1 cellular context compared by ENCODE assay signal in the genomic region with DNA sequence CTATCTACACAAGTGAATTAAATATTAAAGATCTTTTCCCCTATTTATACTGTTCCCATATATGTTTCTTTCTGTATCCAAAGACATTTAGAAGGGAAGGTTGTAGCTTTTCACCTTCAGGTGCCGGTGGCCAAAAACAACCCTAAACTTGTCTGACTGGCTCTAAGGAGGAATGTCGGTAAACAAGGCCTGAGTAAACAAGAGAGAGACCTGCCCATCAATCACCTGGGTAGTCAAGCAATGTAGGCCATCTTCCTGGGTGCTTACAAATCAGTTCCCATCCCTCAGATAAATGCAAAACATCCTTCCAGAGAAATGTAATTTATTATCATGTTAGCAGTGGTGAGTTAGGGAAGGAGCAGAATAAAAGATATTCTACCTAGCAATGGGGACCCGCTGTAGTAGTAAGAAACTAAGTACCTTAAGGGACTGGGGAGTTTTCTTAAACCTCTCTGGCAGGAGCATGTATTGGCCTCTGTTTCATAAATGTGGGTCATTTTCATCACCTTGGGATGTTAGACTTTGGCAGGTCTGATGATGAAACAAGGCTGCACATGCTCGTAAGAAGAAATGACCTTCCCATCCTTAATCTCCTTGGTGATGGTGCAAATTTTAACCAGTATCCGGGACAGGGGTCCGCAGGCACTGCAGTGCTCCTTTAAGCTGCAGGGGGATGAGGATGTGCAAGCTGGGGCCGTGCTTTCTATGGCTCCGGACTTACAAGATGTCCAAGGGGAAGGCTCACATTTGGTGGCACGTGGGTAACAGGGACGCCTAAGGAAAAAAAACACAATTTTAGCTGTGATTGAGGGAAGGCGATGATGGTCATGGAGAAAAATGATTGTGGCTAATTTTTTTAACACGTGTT.
TF ChIP-seq lines count a peak whose summit lies in the region.

No MANE protein-coding gene starts in this region.

TF ChIP-seq in HepG2, 621 proteins besides CTCF, POLR2A, EP300 and RAD21 (continued from another document and continues in another):
- TF ChIP-seq, protein P1, sequence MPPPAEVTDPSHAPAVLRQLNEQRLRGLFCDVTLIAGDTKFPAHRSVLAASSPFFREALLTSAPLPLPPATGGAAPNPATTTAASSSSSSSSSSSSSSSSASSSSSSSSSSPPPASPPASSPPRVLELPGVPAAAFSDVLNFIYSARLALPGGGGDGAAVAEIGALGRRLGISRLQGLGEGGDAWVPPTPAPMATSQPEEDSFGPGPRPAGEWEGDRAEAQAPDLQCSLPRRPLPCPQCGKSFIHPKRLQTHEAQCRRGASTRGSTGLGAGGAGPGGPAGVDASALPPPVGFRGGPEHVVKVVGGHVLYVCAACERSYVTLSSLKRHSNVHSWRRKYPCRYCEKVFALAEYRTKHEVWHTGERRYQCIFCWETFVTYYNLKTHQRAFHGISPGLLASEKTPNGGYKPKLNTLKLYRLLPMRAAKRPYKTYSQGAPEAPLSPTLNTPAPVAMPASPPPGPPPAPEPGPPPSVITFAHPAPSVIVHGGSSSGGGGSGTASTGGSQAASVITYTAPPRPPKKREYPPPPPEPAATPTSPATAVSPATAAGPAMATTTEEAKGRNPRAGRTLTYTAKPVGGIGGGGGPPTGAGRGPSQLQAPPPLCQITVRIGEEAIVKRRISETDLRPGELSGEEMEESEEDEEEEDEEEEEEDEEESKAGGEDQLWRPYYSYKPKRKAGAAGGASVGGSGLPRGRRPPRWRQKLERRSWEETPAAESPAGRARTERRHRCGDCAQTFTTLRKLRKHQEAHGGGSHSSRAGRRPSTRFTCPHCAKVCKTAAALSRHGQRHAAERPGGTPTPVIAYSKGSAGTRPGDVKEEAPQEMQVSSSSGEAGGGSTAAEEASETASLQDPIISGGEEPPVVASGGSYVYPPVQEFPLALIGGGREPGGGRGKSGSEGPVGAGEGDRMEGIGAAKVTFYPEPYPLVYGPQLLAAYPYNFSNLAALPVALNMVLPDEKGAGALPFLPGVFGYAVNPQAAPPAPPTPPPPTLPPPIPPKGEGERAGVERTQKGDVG (CRISPR knock-in tag; IDR thresholded peaks at IDR 0.05; ENCODE audit: borderline replicate concordance): no peak
- no peak for TF ChIP-seq HIVEP1 (CRISPR knock-in tag; IDR thresholded peaks at IDR 0.05)
- TF ChIP-seq, protein P2, sequence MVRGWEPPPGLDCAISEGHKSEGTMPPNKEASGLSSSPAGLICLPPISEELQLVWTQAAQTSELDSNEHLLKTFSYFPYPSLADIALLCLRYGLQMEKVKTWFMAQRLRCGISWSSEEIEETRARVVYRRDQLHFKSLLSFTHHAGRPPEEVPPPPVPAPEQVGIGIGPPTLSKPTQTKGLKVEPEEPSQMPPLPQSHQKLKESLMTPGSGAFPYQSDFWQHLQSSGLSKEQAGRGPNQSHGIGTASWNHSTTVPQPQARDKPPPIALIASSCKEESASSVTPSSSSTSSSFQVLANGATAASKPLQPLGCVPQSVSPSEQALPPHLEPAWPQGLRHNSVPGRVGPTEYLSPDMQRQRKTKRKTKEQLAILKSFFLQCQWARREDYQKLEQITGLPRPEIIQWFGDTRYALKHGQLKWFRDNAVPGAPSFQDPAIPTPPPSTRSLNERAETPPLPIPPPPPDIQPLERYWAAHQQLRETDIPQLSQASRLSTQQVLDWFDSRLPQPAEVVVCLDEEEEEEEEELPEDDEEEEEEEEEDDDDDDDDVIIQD (CRISPR knock-in tag; IDR thresholded peaks at IDR 0.05; ENCODE audit: low read depth): peak; percentile 90
- TF ChIP-seq MATR3 (CRISPR knock-in tag; IDR thresholded peaks at IDR 0.05): no peak
- 0 out of 2 replicates have a peak, but pooled peaks have one; percentile 19 for TF ChIP-seq HHEX (CRISPR knock-in tag; IDR thresholded peaks at IDR 0.05)
- TF ChIP-seq RBAK (CRISPR knock-in tag; IDR thresholded peaks at IDR 0.05): no peak
- peak; percentile 92 for TF ChIP-seq RXRB (CRISPR knock-in tag; IDR thresholded peaks at IDR 0.05; ENCODE audit: borderline replicate concordance)
- TF ChIP-seq HNF4A (CRISPR knock-in tag; IDR thresholded peaks at IDR 0.05): peak; percentile 48
- TF ChIP-seq ZNF546 (CRISPR knock-in tag; conservative IDR thresholded peaks at IDR 0.05): no peak
- TF ChIP-seq XBP1 (CRISPR knock-in tag; IDR thresholded peaks at IDR 0.05): no peak
- no peak for TF ChIP-seq CREB1 (IDR thresholded peaks at IDR 0.05)
- 0 out of 2 replicates have a peak, but pooled peaks have one; percentile 29 for TF ChIP-seq CREB1 (CRISPR knock-in tag; IDR thresholded peaks at IDR 0.05)
- TF ChIP-seq, protein P3, sequence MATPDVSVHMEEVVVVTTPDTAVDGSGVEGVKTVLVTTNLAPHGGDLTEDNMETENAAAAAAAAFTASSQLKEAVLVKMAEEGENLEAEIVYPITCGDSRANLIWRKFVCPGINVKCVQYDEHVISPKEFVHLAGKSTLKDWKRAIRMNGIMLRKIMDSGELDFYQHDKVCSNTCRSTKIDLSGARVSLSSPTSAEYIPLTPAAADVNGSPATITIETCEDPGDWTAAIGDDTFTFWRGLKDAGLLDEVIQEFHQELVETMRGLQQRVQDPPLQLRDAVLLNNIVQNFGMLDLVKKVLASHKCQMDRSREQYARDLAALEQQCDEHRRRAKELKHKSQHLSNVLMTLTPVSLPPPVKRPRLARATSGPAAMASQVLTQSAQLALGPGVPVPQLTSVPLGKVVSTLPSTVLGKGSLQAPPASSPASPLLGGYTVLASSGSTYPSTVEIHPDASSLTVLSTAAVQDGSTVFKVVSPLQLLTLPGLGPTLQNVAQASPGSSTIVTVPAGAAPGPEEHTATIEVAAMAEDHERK (CRISPR knock-in tag; IDR thresholded peaks at IDR 0.05; ENCODE audit: low read depth): no peak
- TF ChIP-seq ZNF143 (CRISPR knock-in tag; IDR thresholded peaks at IDR 0.05): no peak
- TF ChIP-seq ZKSCAN5 (CRISPR knock-in tag; IDR thresholded peaks at IDR 0.05): no peak
- TF ChIP-seq KAT8 (CRISPR knock-in tag; IDR thresholded peaks at IDR 0.05): peak; percentile 60; the same call in 1 of the 2 replicates
- no peak for TF ChIP-seq HES4 (CRISPR knock-in tag; IDR thresholded peaks at IDR 0.05; ENCODE audit: borderline replicate concordance)
- TF ChIP-seq KLF13 (CRISPR knock-in tag; IDR thresholded peaks at IDR 0.05): no peak
- TF ChIP-seq, protein P4, sequence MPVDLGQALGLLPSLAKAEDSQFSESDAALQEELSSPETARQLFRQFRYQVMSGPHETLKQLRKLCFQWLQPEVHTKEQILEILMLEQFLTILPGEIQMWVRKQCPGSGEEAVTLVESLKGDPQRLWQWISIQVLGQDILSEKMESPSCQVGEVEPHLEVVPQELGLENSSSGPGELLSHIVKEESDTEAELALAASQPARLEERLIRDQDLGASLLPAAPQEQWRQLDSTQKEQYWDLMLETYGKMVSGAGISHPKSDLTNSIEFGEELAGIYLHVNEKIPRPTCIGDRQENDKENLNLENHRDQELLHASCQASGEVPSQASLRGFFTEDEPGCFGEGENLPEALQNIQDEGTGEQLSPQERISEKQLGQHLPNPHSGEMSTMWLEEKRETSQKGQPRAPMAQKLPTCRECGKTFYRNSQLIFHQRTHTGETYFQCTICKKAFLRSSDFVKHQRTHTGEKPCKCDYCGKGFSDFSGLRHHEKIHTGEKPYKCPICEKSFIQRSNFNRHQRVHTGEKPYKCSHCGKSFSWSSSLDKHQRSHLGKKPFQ (CRISPR knock-in tag; IDR thresholded peaks at IDR 0.05; ENCODE audit: insufficient replicate concordance): no peak
- peak; percentile 62; the same call in 1 of the 2 replicates for TF ChIP-seq SP5 (CRISPR knock-in tag; IDR thresholded peaks at IDR 0.05; ENCODE audit: borderline replicate concordance, low read depth)
- no peak for TF ChIP-seq NR2F1 (CRISPR knock-in tag; IDR thresholded peaks at IDR 0.05)
- TF ChIP-seq ZC3H4 (CRISPR knock-in tag; IDR thresholded peaks at IDR 0.05; ENCODE audit: borderline replicate concordance): no peak
- TF ChIP-seq EEA1 (CRISPR knock-in tag; IDR thresholded peaks at IDR 0.05; ENCODE audit: borderline replicate concordance): no peak
- no peak for TF ChIP-seq ZNF205 (CRISPR knock-in tag; IDR thresholded peaks at IDR 0.05)
- TF ChIP-seq, protein P5, sequence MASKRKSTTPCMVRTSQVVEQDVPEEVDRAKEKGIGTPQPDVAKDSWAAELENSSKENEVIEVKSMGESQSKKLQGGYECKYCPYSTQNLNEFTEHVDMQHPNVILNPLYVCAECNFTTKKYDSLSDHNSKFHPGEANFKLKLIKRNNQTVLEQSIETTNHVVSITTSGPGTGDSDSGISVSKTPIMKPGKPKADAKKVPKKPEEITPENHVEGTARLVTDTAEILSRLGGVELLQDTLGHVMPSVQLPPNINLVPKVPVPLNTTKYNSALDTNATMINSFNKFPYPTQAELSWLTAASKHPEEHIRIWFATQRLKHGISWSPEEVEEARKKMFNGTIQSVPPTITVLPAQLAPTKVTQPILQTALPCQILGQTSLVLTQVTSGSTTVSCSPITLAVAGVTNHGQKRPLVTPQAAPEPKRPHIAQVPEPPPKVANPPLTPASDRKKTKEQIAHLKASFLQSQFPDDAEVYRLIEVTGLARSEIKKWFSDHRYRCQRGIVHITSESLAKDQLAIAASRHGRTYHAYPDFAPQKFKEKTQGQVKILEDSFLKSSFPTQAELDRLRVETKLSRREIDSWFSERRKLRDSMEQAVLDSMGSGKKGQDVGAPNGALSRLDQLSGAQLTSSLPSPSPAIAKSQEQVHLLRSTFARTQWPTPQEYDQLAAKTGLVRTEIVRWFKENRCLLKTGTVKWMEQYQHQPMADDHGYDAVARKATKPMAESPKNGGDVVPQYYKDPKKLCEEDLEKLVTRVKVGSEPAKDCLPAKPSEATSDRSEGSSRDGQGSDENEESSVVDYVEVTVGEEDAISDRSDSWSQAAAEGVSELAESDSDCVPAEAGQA (IDR thresholded peaks at IDR 0.05; ENCODE audit: low read depth): no peak
- TF ChIP-seq, protein P5 (CRISPR knock-in tag; IDR thresholded peaks at IDR 0.05; ENCODE audit: borderline replicate concordance): peak; percentile 61; the same call in 1 of the 2 replicates
- TF ChIP-seq MYC (CRISPR knock-in tag; IDR thresholded peaks at IDR 0.05; ENCODE audit: borderline replicate concordance): no peak
- TF ChIP-seq, protein P6, sequence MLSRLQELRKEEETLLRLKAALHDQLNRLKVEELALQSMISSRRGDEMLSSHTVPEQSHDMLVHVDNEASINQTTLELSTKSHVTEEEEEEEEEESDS (CRISPR knock-in tag; IDR thresholded peaks at IDR 0.05; ENCODE audit: borderline replicate concordance): no peak
- TF ChIP-seq, protein P7, sequence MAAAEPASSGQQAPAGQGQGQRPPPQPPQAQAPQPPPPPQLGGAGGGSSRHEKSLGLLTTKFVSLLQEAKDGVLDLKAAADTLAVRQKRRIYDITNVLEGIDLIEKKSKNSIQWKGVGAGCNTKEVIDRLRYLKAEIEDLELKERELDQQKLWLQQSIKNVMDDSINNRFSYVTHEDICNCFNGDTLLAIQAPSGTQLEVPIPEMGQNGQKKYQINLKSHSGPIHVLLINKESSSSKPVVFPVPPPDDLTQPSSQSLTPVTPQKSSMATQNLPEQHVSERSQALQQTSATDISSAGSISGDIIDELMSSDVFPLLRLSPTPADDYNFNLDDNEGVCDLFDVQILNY (CRISPR knock-in tag; conservative IDR thresholded peaks at IDR 0.05): no peak
- TF ChIP-seq ZNF430 (CRISPR knock-in tag; IDR thresholded peaks at IDR 0.05): no peak; the same call in 1 of the 2 replicates
- TF ChIP-seq ZNF557 (CRISPR knock-in tag; IDR thresholded peaks at IDR 0.05): 0 out of 2 replicates have a peak, but pooled peaks have one; percentile 67
- TF ChIP-seq THAP11 (CRISPR knock-in tag; IDR thresholded peaks at IDR 0.05): peak; percentile 40; the same call in 1 of the 2 replicates
- TF ChIP-seq PCBP1 (IDR thresholded peaks at IDR 0.05; ENCODE audit: borderline replicate concordance, low read depth, low read length): no peak
- TF ChIP-seq HOXD1 (CRISPR knock-in tag; IDR thresholded peaks at IDR 0.05): peak; percentile 100
- no peak for TF ChIP-seq ZNF615 (CRISPR knock-in tag; IDR thresholded peaks at IDR 0.05; ENCODE audit: borderline replicate concordance)
- TF ChIP-seq DPF2 (CRISPR knock-in tag; IDR thresholded peaks at IDR 0.05; ENCODE audit: borderline replicate concordance, low read depth): peak; percentile 78
- TF ChIP-seq KDM5B (CRISPR knock-in tag; IDR thresholded peaks at IDR 0.05; ENCODE audit: borderline replicate concordance): no peak
- TF ChIP-seq, protein P8, sequence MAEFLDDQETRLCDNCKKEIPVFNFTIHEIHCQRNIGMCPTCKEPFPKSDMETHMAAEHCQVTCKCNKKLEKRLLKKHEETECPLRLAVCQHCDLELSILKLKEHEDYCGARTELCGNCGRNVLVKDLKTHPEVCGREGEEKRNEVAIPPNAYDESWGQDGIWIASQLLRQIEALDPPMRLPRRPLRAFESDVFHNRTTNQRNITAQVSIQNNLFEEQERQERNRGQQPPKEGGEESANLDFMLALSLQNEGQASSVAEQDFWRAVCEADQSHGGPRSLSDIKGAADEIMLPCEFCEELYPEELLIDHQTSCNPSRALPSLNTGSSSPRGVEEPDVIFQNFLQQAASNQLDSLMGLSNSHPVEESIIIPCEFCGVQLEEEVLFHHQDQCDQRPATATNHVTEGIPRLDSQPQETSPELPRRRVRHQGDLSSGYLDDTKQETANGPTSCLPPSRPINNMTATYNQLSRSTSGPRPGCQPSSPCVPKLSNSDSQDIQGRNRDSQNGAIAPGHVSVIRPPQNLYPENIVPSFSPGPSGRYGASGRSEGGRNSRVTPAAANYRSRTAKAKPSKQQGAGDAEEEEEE (CRISPR knock-in tag; IDR thresholded peaks at IDR 0.05; ENCODE audit: borderline replicate concordance): no peak
- no peak for TF ChIP-seq SMARCC2 (IDR thresholded peaks at IDR 0.05)
- peak; percentile 20; the same call in 1 of the 2 replicates for TF ChIP-seq ZSCAN22 (CRISPR knock-in tag; IDR thresholded peaks at IDR 0.05)
- no peak for TF ChIP-seq RORA (CRISPR knock-in tag; IDR thresholded peaks at IDR 0.05)
- no peak for TF ChIP-seq ASH2L (IDR thresholded peaks at IDR 0.05; ENCODE audit: insufficient read length, low read depth, low read length)
- no peak for TF ChIP-seq POLR2G (IDR thresholded peaks at IDR 0.05; ENCODE audit: low read depth, low read length)
